ENCODE assay signal across 11 cellular contexts in the genomic region with DNA sequence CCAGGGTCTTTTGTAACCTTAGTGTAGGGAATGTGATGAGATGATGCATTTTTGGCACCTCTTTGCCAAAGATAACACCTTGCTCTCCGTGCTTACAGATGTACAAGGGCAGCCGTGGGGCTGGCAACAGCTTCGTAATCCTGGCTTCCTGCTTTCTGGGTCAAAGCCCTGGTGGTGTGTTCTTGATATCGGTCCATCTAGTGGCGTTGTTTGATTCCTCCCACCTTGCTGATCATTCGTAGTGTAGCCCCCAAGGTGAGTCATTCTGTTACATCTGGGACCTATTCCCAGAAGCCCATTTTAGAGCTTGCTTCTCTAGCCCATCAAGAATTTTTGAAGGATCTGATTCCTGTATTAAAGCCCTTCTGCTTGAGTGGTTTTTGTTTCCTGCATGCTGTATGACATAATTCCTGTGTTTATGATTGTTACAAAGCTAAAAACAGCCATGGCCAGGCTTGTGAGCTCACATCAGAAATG. TPM values are rescaled to one million over a fixed set of nuclear protein-coding genes. Genes with fewer than 3 reads are reported as not detected.
DNase-seq lines count a peak whose midpoint lies in the region; ATAC-seq, FAIRE-seq and TF ChIP-seq lines count a peak whose summit lies in the region.
"Had no signal": no experiment of that assay in that cellular context is flagged by ENCODE, and none has a peak within 500 bp of the region (broad histone marks: within the 10 kb centered on the region; RNA-seq: fewer than 3 reads in every experiment).

No MANE protein-coding gene starts in this region.

- H3K27ac ChIP-seq in naive thymus-derived CD4-positive, alpha-beta T cell (ENCODE audit: low read depth, low read length), result peak overlapping the region; percentile 63
- H3K27ac ChIP-seq in pancreas, result peak overlapping the region in 2 of 4 donors; percentile 35 to 37
- H3K27ac ChIP-seq: suprapubic skin had no signal

- 31 to 37% methylated on average over 6 of the region's 6 CpGs for WGBS in pancreas, 2 donors

- H3K27me3 ChIP-seq in naive thymus-derived CD4-positive, alpha-beta T cell (ENCODE audit: control insufficient read depth in 2 of 2, insufficient read depth in 2 of 2, low read length in 2 of 2), result no peaks in the 10 kb centered on the region
- no peaks in the 10 kb centered on the region for H3K27me3 ChIP-seq in pancreas
- H3K27me3 ChIP-seq: suprapubic skin had no signal

- CTCF ChIA-PET in naive thymus-derived CD4-positive, alpha-beta T cell (lab: Charles Lee), result interaction anchor here (0.6 kb wide), 1 partner anchor 59 kb away, joined by 5 read pairs; no protein-coding TSS in a partner anchor

- TF ChIP-seq CTCF in pancreas (IDR thresholded peaks at IDR 0.05), result no peak

- intact Hi-C loops in naive thymus-derived CD4-positive, alpha-beta T cell (cut with micrococcal nuclease), result no loop called here
- intact Hi-C loops in pancreas (cut with DNase I), result no loop called here

- H3K4me1 Mint-ChIP-seq in naive thymus-derived CD4-positive, alpha-beta T cell, result peaks cover 25 to 81% (median 49%) of the 10 kb centered on the region in 7 donors

- H3K4me3 ChIP-seq in naive thymus-derived CD4-positive, alpha-beta T cell (ENCODE audit: low read length), result peak overlapping the region; percentile 0
- no peak overlapping the region for H3K4me3 ChIP-seq in pancreas
- H3K4me3 ChIP-seq: suprapubic skin had no signal

- peak; percentile 42 for ATAC-seq in naive thymus-derived CD4-positive, alpha-beta T cell
- ATAC-seq in pancreas (no peak), GM18520 (IDR thresholded peaks at IDR 0.05; ENCODE audit: unreplicated experiment) (no peak)
- ATAC-seq: Panc1 had no signal

- FAIRE-seq in pancreas (lab: Jason Lieb, UNC), result no peak
- FAIRE-seq: D721Med had no signal

- H3K9me3 ChIP-seq in naive thymus-derived CD4-positive, alpha-beta T cell (ENCODE audit: control insufficient read depth in 2 of 3, low read length in 3 of 3), result no peaks in the 10 kb centered on the region
- no peaks in the 10 kb centered on the region for H3K9me3 ChIP-seq in pancreas
- H3K9me3 ChIP-seq: suprapubic skin had no signal

- peak overlapping the region; percentile 36 to 90 (median 72) for H3K4me3 Mint-ChIP-seq in naive thymus-derived CD4-positive, alpha-beta T cell

- peaks cover 0 to 11% (median 0%) of the 10 kb centered on the region in 11 donors for H3K9me3 Mint-ChIP-seq in naive thymus-derived CD4-positive, alpha-beta T cell

- H3K4me1 ChIP-seq in naive thymus-derived CD4-positive, alpha-beta T cell (ENCODE audit: control insufficient read depth in 2 of 2, insufficient read depth in 2 of 2, low read length in 2 of 2), result peaks cover 37 to 40% of the 10 kb centered on the region in 2 donors
- H3K4me1 ChIP-seq in pancreas, result no peaks in the 10 kb centered on the region
- H3K4me1 ChIP-seq: suprapubic skin had no signal

- no peaks in the 10 kb centered on the region for H3K36me3 ChIP-seq in naive thymus-derived CD4-positive, alpha-beta T cell (ENCODE audit: control insufficient read depth in 2 of 3, insufficient read depth in 3 of 3, low read length in 3 of 3)
- no peaks in the 10 kb centered on the region for H3K36me3 ChIP-seq in pancreas
- H3K36me3 ChIP-seq: suprapubic skin had no signal

- POLR2A ChIA-PET in naive thymus-derived CD4-positive, alpha-beta T cell (lab: Charles Lee), result interaction anchor here (0.6 to 9.4 kb wide), 5 partner anchors 9 to 297 kb away, joined by 3 to 54 read pairs (median 5); partner anchors contain the start of genes BACH1 and USP16

- H3K36me3 Mint-ChIP-seq in naive thymus-derived CD4-positive, alpha-beta T cell, result peaks cover 0 to 9% (median 0%) of the 10 kb centered on the region in 5 donors

- peak overlapping the region; percentile 75 to 98 (median 93) for H3K27ac Mint-ChIP-seq in naive thymus-derived CD4-positive, alpha-beta T cell

- DNase-seq in CD1c-positive myeloid dendritic cell (ENCODE audit: extremely low spot score), result peak; percentile 22
- peak; percentile 56 for DNase-seq in M059J (ENCODE audit: low read depth)
- peak; percentile 47 for DNase-seq in astrocyte of the hippocampus (ENCODE audit: low read depth, low spot score)
- peak in 4 of 9 donors; percentile 24 to 33 (median 26) for DNase-seq in naive thymus-derived CD4-positive, alpha-beta T cell
- DNase-seq in COLO829 (ENCODE audit: low spot score), result no peak
- DNase-seq in NOMO-1 treated with dmso at 0.1 percent for 144 hours (lab: John Stamatoyannopoulos, UW; ENCODE audit: unreplicated experiment), result no peak
- no peak for DNase-seq in pancreas

- peaks cover 0 to 4% (median 0%) of the 10 kb centered on the region in 5 donors for H3K27me3 Mint-ChIP-seq in naive thymus-derived CD4-positive, alpha-beta T cell

RNA-seq across cellular contexts. Expression of gene CCT8, which starts 7.0 kb away (rescaled TPM):
- 412 and 437 TPM in 2 replicates for total RNA-seq in M059J (2014; rRNA removed; shearing (Covaris generic))
- total RNA-seq in naive thymus-derived CD4-positive, alpha-beta T cell, result 100 to 1,000 TPM in 4 of 5 experiments, 10 to 100 TPM in 1; 87.6 to 223 (median 126) TPM
- 100 to 1,000 TPM; 121 to 185 TPM for polyA plus RNA-seq in naive thymus-derived CD4-positive, alpha-beta T cell
- total RNA-seq in pancreas, result 10 to 100 TPM; 57.8 to 92.3 (median 63.0) TPM
- 10 to 100 TPM; 62.6 to 85.3 TPM for polyA plus RNA-seq in pancreas

RNA-seq across cellular contexts. Expression of gene MAP3K7CL, which starts 50.0 kb away (rescaled TPM):
- total RNA-seq in M059J (2014; rRNA removed; shearing (Covaris generic)), result 10.7 and 14.0 TPM in 2 replicates
- 10 to 100 TPM in 2 of 5 experiments, 1 to 10 TPM in 3; 2.7 to 11.6 (median 7.1) TPM for total RNA-seq in naive thymus-derived CD4-positive, alpha-beta T cell
- 1 to 10 TPM; 5.9 to 6.8 TPM for polyA plus RNA-seq in naive thymus-derived CD4-positive, alpha-beta T cell
- 1 to 10 TPM; 2.0 to 4.3 (median 2.8) TPM for total RNA-seq in pancreas
- polyA plus RNA-seq in pancreas, result 1 to 10 TPM; 4.0 to 7.3 TPM

RNA-seq across cellular contexts. Expression of gene USP16, which starts 56.0 kb away (rescaled TPM):
- 42.6 and 43.1 TPM in 2 replicates for total RNA-seq in M059J (2014; rRNA removed; shearing (Covaris generic))
- 10 to 100 TPM; 40.9 to 84.3 (median 62.7) TPM for total RNA-seq in naive thymus-derived CD4-positive, alpha-beta T cell
- 10 to 100 TPM; 17.9 to 19.1 TPM for polyA plus RNA-seq in naive thymus-derived CD4-positive, alpha-beta T cell
- 10 to 100 TPM; 17.6 to 27.3 (median 20.1) TPM for total RNA-seq in pancreas
- 10 to 100 TPM; 13.8 to 25.6 TPM for polyA plus RNA-seq in pancreas

Comparison
In these comparisons a context has a peak if more than half of its experiments do, and no peak if none do; other contexts are left out.
1. DNase-seq: peak in CD1c-positive myeloid dendritic cell (single experiment), M059J (single experiment) and astrocyte of the hippocampus (single experiment); none in COLO829 (single experiment), NOMO-1 treated with dmso at 0.1 percent for 144 hours (single experiment) and pancreas (0 of 6).